ENCODE assay signal across 16 cellular contexts in the genomic region with DNA sequence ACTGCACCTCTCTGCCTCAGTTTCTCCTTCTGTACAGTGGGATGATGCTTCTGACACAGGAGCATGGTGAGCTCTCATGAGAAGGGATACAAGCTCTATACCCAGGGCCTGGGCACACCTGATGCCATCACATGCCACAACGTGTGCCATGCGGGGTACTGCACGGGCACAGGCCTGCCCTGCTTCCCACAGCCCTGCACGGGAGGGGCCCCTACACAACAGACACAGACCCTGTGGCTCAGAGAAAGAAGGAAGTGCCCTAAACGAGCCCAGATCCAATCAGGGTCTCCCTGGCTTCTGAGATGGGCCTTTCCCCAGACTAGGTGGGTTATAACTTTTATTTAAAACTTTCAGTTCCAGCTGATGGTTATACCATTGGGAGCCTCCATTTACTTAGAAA. TPM values are rescaled to one million over a fixed set of nuclear protein-coding genes. Genes with fewer than 3 reads are reported as not detected.
DNase-seq lines count a peak whose midpoint lies in the region; ATAC-seq and TF ChIP-seq lines count a peak whose summit lies in the region.
"Had no signal": no experiment of that assay in that cellular context is flagged by ENCODE, and none has a peak within 500 bp of the region (broad histone marks: within the 10 kb centered on the region; RNA-seq: fewer than 3 reads in every experiment).

No MANE protein-coding gene starts in this region.

- no peak for ATAC-seq in WTC11
- ATAC-seq in lower lobe of right lung: no peak
- no peak for ATAC-seq in GM18909 (IDR thresholded peaks at IDR 0.05; ENCODE audit: poor library complexity, unreplicated experiment)

- H3K27ac Mint-ChIP-seq in WTC11: peak overlapping the region; percentile 64; the same call in 1 of the 2 replicates

- H3K4me1 ChIP-seq in ACC112 (ENCODE audit: control insufficient read depth, insufficient read depth, low read length, unreplicated experiment) (peaks cover 70% of the 10 kb centered on the region), lower lobe of right lung (peaks cover 79% of the 10 kb centered on the region)

- H3K4me3 ChIP-seq in ACC112 (ENCODE audit: low read depth, low read length): no peak overlapping the region
- no peak overlapping the region for H3K4me3 ChIP-seq in H7 (ENCODE audit: insufficient read depth, low read depth, low read length)
- H3K4me3 ChIP-seq in lower lobe of right lung: no peak overlapping the region

- H3K4me3 Mint-ChIP-seq in WTC11: no peak overlapping the region
- H3K4me3 Mint-ChIP-seq: neural crest cell had no signal

- POLR2A ChIA-PET in WTC11 (lab: Charles Lee): no interaction called here

- peaks cover 3% of the 10 kb centered on the region; the same call in 1 of the 2 replicates for H3K27me3 Mint-ChIP-seq in WTC11 (ENCODE audit: low read depth)

- H3K36me3 Mint-ChIP-seq in WTC11: no peaks in the 10 kb centered on the region

- H2AFZ ChIP-seq in ACC112 (ENCODE audit: low read length, unreplicated experiment): peak overlapping the region; percentile 36

- H3K79me2 ChIP-seq in ACC112 (ENCODE audit: control insufficient read depth, insufficient read depth, low read length, unreplicated experiment): peaks cover 11% of the 10 kb centered on the region

- peak; percentile 16 for DNase-seq in H7
- DNase-seq in WTC11 (ENCODE audit: low spot score): no peak
- DNase-seq in lower lobe of right lung: no peak
- no peak for DNase-seq in NCI-H2107 (lab: John Stamatoyannopoulos, UW)
- DNase-seq in substantia nigra (lab: John Stamatoyannopoulos, UW): no peak
- no peak for DNase-seq in COLO668 (lab: John Stamatoyannopoulos, UW; ENCODE audit: unreplicated experiment)
- DNase-seq: activated gamma-delta T cell, cortex of kidney, glutamatergic neuron, HCEC 1CT, NCI-H187 treated with DMSO at 0.1 percent for 48 hours, NCI-H526 treated with DMSO at 0.1 percent for 48 hours, WERI-Rb-1 had no signal

- no peaks in the 10 kb centered on the region for H3K27me3 ChIP-seq in ACC112 (ENCODE audit: insufficient read depth, low read length)
- no peaks in the 10 kb centered on the region for H3K27me3 ChIP-seq in H7 (ENCODE audit: control insufficient read depth, insufficient read depth, low read length)
- no peaks in the 10 kb centered on the region for H3K27me3 ChIP-seq in lower lobe of right lung (ENCODE audit: low read depth)

- no peaks in the 10 kb centered on the region for H3K9me3 ChIP-seq in lower lobe of right lung

- no peaks in the 10 kb centered on the region for H3K9me3 Mint-ChIP-seq in WTC11
- H3K9me3 Mint-ChIP-seq: neural crest cell had no signal

- H3K27ac ChIP-seq in ACC112 (ENCODE audit: low read depth, low read length) (peak overlapping the region; percentile 6; the same call in 1 of the 2 replicates), lower lobe of right lung (peak overlapping the region; percentile 8), substantia nigra (ENCODE audit: low read depth, low read length, poor library complexity, severe bottlenecking) (no peak overlapping the region)
- H3K27ac ChIP-seq: WERI-Rb-1 had no signal

- CTCF ChIA-PET in WTC11 (lab: Charles Lee): interaction anchor here (0.9 to 1.0 kb wide), 2 partner anchors 143 to 151 kb away, joined by 3 read pairs; no protein-coding TSS in a partner anchor

- intact Hi-C loops in lower lobe of right lung (cut with DNase I): no loop called here

- TF ChIP-seq CTCF in WTC11 (IDR thresholded peaks at IDR 0.05) (no peak), lower lobe of right lung (IDR thresholded peaks at IDR 0.05) (no peak)

- H3K36me3 ChIP-seq in ACC112 (ENCODE audit: insufficient read depth, low read length) (no peaks in the 10 kb centered on the region), H7 (replicated peaks; ENCODE audit: control insufficient read depth, insufficient read depth, low read length) (no peaks in the 10 kb centered on the region), lower lobe of right lung (no peaks in the 10 kb centered on the region)

- peaks cover 58% of the 10 kb centered on the region for H3K4me1 Mint-ChIP-seq in WTC11

TF ChIP-seq in WTC11, 78 proteins besides CTCF, POLR2A, EP300 and RAD21 (continues in another document):
- TF ChIP-seq, protein P1, sequence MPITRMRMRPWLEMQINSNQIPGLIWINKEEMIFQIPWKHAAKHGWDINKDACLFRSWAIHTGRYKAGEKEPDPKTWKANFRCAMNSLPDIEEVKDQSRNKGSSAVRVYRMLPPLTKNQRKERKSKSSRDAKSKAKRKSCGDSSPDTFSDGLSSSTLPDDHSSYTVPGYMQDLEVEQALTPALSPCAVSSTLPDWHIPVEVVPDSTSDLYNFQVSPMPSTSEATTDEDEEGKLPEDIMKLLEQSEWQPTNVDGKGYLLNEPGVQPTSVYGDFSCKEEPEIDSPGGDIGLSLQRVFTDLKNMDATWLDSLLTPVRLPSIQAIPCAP (CRISPR knock-in tag; IDR thresholded peaks at IDR 0.05): no peak
- TF ChIP-seq ZNF232 (CRISPR knock-in tag; IDR thresholded peaks at IDR 0.05): no peak
- TF ChIP-seq ELF4 (CRISPR knock-in tag; IDR thresholded peaks at IDR 0.05; ENCODE audit: low read depth): no peak
- TF ChIP-seq, protein P2, sequence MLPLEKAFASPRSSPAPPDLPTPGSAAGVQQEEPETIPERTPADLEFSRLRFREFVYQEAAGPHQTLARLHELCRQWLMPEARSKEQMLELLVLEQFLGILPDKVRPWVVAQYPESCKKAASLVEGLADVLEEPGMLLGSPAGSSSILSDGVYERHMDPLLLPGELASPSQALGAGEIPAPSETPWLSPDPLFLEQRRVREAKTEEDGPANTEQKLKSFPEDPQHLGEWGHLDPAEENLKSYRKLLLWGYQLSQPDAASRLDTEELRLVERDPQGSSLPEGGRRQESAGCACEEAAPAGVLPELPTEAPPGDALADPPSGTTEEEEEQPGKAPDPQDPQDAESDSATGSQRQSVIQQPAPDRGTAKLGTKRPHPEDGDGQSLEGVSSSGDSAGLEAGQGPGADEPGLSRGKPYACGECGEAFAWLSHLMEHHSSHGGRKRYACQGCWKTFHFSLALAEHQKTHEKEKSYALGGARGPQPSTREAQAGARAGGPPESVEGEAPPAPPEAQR (CRISPR knock-in tag; IDR thresholded peaks at IDR 0.05): no peak
- no peak for TF ChIP-seq ZNF671 (CRISPR knock-in tag; IDR thresholded peaks at IDR 0.05)
- TF ChIP-seq, protein P3, sequence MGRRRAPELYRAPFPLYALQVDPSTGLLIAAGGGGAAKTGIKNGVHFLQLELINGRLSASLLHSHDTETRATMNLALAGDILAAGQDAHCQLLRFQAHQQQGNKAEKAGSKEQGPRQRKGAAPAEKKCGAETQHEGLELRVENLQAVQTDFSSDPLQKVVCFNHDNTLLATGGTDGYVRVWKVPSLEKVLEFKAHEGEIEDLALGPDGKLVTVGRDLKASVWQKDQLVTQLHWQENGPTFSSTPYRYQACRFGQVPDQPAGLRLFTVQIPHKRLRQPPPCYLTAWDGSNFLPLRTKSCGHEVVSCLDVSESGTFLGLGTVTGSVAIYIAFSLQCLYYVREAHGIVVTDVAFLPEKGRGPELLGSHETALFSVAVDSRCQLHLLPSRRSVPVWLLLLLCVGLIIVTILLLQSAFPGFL (CRISPR knock-in tag; IDR thresholded peaks at IDR 0.05; ENCODE audit: borderline replicate concordance): no peak
- no peak for TF ChIP-seq KAT7 (CRISPR knock-in tag; IDR thresholded peaks at IDR 0.05; ENCODE audit: borderline replicate concordance)
- TF ChIP-seq, protein P4, sequence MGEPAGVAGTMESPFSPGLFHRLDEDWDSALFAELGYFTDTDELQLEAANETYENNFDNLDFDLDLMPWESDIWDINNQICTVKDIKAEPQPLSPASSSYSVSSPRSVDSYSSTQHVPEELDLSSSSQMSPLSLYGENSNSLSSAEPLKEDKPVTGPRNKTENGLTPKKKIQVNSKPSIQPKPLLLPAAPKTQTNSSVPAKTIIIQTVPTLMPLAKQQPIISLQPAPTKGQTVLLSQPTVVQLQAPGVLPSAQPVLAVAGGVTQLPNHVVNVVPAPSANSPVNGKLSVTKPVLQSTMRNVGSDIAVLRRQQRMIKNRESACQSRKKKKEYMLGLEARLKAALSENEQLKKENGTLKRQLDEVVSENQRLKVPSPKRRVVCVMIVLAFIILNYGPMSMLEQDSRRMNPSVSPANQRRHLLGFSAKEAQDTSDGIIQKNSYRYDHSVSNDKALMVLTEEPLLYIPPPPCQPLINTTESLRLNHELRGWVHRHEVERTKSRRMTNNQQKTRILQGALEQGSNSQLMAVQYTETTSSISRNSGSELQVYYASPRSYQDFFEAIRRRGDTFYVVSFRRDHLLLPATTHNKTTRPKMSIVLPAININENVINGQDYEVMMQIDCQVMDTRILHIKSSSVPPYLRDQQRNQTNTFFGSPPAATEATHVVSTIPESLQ (CRISPR knock-in tag; IDR thresholded peaks at IDR 0.05): no peak
- TF ChIP-seq NFE2L1 (CRISPR knock-in tag; IDR thresholded peaks at IDR 0.05): no peak
- TF ChIP-seq, protein P5, sequence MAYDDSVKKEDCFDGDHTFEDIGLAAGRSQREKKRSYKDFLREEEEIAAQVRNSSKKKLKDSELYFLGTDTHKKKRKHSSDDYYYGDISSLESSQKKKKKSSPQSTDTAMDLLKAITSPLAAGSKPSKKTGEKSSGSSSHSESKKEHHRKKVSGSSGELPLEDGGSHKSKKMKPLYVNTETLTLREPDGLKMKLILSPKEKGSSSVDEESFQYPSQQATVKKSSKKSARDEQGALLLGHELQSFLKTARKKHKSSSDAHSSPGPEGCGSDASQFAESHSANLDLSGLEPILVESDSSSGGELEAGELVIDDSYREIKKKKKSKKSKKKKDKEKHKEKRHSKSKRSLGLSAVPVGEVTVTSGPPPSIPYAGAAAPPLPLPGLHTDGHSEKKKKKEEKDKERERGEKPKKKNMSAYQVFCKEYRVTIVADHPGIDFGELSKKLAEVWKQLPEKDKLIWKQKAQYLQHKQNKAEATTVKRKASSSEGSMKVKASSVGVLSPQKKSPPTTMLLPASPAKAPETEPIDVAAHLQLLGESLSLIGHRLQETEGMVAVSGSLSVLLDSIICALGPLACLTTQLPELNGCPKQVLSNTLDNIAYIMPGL (CRISPR knock-in tag; IDR thresholded peaks at IDR 0.05): no peak
- TF ChIP-seq SMAD3 (CRISPR knock-in tag; IDR thresholded peaks at IDR 0.05; ENCODE audit: borderline replicate concordance): no peak
- TF ChIP-seq GTF2I (CRISPR knock-in tag; conservative IDR thresholded peaks at IDR 0.05): no peak
- TF ChIP-seq CREB1 (CRISPR knock-in tag; IDR thresholded peaks at IDR 0.05): no peak

RNA-seq across cellular contexts. Expression of a gene that starts 24.6 kb away (rescaled TPM):
- total RNA-seq in H7 (2014; rRNA removed; shearing (Covaris generic)): 9.8 and 12.5 TPM in 2 replicates
- total RNA-seq in WTC11 (2021) (11.2 to 14.9 TPM (median 14.1 TPM) in 3 replicates), lower lobe of right lung (23.8 TPM)

RNA-seq across cellular contexts. Expression of a gene that starts 50.1 kb away (rescaled TPM):
- 6.7 and 8.4 TPM in 2 replicates for total RNA-seq in H7 (2014; rRNA removed; shearing (Covaris generic))
- total RNA-seq in WTC11 (2021) (10.3 to 12.9 TPM (median 12.2 TPM) in 3 replicates), lower lobe of right lung (6.6 TPM)
